ENCODE assay signal across 26 cellular contexts in the genomic region with DNA sequence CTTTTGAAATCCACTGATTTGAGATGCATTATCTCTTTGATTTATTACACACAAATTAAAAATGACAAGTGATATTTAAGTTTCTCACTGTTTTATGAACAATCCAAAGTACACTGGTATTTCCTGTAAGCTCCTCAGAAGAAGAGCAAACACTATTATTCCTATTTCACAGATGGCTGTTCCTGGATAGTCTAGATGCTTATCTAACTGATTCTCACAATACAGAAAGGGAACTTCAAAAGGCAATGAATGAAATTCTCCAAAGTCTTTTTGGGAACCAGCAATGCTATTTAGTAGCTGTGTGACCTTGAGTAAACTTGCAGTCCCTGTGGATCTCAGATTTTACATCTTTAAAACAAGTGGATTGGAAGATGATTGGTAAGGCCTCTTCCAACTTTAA.
"Had no signal": no experiment of that assay in that cellular context is flagged by ENCODE, and none has a peak within 500 bp of the region (broad histone marks: within the 10 kb centered on the region; RNA-seq: fewer than 3 reads in every experiment).

No MANE protein-coding gene starts in this region.

- ATAC-seq: natural killer cell; right lobe of liver; stimulated activated memory B cell treated with anti-CD40 and anti-IgM and Interleukin-4, amounts not matched to agents 10 μg/mL and 1 μg/mL and 100 μg/mL, for 72 hours had no signal

- H3K4me3 ChIP-seq: left ventricle myocardium inferior, lung, neural progenitor cell, right atrium auricular region, right lobe of liver, smooth muscle cell, stomach, testis, thyroid gland, transverse colon, upper lobe of left lung, vagina had no signal

- H3K36me3 ChIP-seq: left ventricle myocardium inferior, neural progenitor cell, neutrophil, right atrium auricular region, right lobe of liver, stomach, thyroid gland, transverse colon, upper lobe of left lung, vagina had no signal

- DNase-seq: islet precursor cell; left ventricle myocardium inferior; mesendoderm; naive B cell; natural killer cell; nephron progenitor cell; occipital lobe; right lobe of liver; stimulated activated CD4-positive, alpha-beta T cell treated with anti-CD3 and anti-CD28 coated beads, Interleukin-1b, Interleukin-23, amount 100 ng/mL, for 48 hours; stimulated activated CD4-positive, alpha-beta T cell treated with anti-CD3 and anti-CD28 coated beads, Interleukin-2, amount 100 ng/mL, for 48 hours; stimulated activated CD4-positive, alpha-beta T cell treated with anti-CD3 and anti-CD28 coated beads, Interleukin-4, amount 100 ng/mL, for 4 hours; stimulated activated CD8-positive, alpha-beta memory T cell treated with anti-CD3 and anti-CD28 coated beads, Interleukin-4, amount 100 ng/mL, for 48 hours; stimulated activated naive CD4-positive, alpha-beta T cell treated with Interleukin-2 at 50 U/mL for 16 hours; stomach; testis; thyroid gland; transverse colon; upper lobe of left lung had no signal

- H3K9me3 ChIP-seq: left ventricle myocardium inferior, neutrophil, right atrium auricular region, right lobe of liver, stomach, testis, thyroid gland, transverse colon, upper lobe of left lung, vagina had no signal

- H3K9ac ChIP-seq: neural progenitor cell, parathyroid adenoma had no signal

- H3K27ac ChIP-seq: left ventricle myocardium inferior, neural progenitor cell, neutrophil, parathyroid adenoma, right atrium auricular region, right lobe of liver, stomach, testis, thyroid gland, transverse colon, upper lobe of left lung, vagina had no signal
